In genomic region chr16:71461686-71462648, GRCh38 we compare ENCODE assay signal across 1 cellular context.
TF ChIP-seq lines count a peak whose summit lies in the region.

ZNF23 (minus strand) TSS chr16:71462247; CDS start chr16:71456796, 5,451 bp downstream.

TF ChIP-seq in HepG2, 621 proteins besides CTCF, POLR2A, EP300 and RAD21 (continued from another document and continues in another):
- TF ChIP-seq, protein P1, sequence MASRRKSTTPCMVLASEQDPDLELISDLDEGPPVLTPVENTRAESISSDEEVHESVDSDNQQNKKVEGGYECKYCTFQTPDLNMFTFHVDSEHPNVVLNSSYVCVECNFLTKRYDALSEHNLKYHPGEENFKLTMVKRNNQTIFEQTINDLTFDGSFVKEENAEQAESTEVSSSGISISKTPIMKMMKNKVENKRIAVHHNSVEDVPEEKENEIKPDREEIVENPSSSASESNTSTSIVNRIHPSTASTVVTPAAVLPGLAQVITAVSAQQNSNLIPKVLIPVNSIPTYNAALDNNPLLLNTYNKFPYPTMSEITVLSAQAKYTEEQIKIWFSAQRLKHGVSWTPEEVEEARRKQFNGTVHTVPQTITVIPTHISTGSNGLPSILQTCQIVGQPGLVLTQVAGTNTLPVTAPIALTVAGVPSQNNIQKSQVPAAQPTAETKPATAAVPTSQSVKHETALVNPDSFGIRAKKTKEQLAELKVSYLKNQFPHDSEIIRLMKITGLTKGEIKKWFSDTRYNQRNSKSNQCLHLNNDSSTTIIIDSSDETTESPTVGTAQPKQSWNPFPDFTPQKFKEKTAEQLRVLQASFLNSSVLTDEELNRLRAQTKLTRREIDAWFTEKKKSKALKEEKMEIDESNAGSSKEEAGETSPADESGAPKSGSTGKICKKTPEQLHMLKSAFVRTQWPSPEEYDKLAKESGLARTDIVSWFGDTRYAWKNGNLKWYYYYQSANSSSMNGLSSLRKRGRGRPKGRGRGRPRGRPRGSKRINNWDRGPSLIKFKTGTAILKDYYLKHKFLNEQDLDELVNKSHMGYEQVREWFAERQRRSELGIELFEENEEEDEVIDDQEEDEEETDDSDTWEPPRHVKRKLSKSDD (CRISPR knock-in tag; IDR thresholded peaks at IDR 0.05; ENCODE audit: low read depth) = peak; percentile 93
- TF ChIP-seq ZNF34 (CRISPR knock-in tag; IDR thresholded peaks at IDR 0.05; ENCODE audit: borderline replicate concordance) (no peak), ZNF737 (CRISPR knock-in tag; IDR thresholded peaks at IDR 0.05; ENCODE audit: borderline replicate concordance) (no peak), ZNF749 (CRISPR knock-in tag; IDR thresholded peaks at IDR 0.05; ENCODE audit: borderline replicate concordance) (peak; percentile 40; the same call in 1 of the 2 replicates), ZNF770 (CRISPR knock-in tag; IDR thresholded peaks at IDR 0.05) (no peak), ZNF235 (CRISPR knock-in tag; IDR thresholded peaks at IDR 0.05; ENCODE audit: borderline replicate concordance) (peak; percentile 95; the same call in 1 of the 2 replicates), PLRG1 (conservative IDR thresholded peaks at IDR 0.05) (no peak), ZNF562 (CRISPR knock-in tag; IDR thresholded peaks at IDR 0.05; ENCODE audit: borderline replicate concordance) (no peak), IRX3 (CRISPR knock-in tag; IDR thresholded peaks at IDR 0.05; ENCODE audit: borderline replicate concordance, low read depth) (peak; percentile 3; the same call in 1 of the 2 replicates), ZNF572 (CRISPR knock-in tag; IDR thresholded peaks at IDR 0.05) (peak; percentile 94), KDM2A (CRISPR knock-in tag; IDR thresholded peaks at IDR 0.05; ENCODE audit: borderline replicate concordance, low read depth) (peak; percentile 100), TGIF2 (CRISPR knock-in tag; IDR thresholded peaks at IDR 0.05) (peak; percentile 71; the same call in 1 of the 2 replicates), MXI1 (IDR thresholded peaks at IDR 0.05; ENCODE audit: borderline replicate concordance, low read depth, low read length) (peak; percentile 85; the same call in 2 of the 3 replicates), ZC3H4 (CRISPR knock-in tag; IDR thresholded peaks at IDR 0.05; ENCODE audit: borderline replicate concordance) (no peak), NR2F6 (IDR thresholded peaks at IDR 0.05) (peak; percentile 28; the same call in 1 of the 2 replicates), NR2F6 (CRISPR knock-in tag; IDR thresholded peaks at IDR 0.05) (peak; percentile 83), ZBTB40 (IDR thresholded peaks at IDR 0.05) (peak; percentile 59), ZBTB40 (CRISPR knock-in tag; IDR thresholded peaks at IDR 0.05) (peak; percentile 94), TAF15 (IDR thresholded peaks at IDR 0.05; ENCODE audit: low read depth, low read length, poor library complexity, severe bottlenecking) (peak; percentile 81), PCBP1 (IDR thresholded peaks at IDR 0.05; ENCODE audit: borderline replicate concordance, low read depth, low read length) (peak; percentile 87; the same call in 1 of the 2 replicates), ZNF598 (CRISPR knock-in tag; IDR thresholded peaks at IDR 0.05; ENCODE audit: borderline replicate concordance) (peak; percentile 95; the same call in 1 of the 2 replicates), NFRKB (IDR thresholded peaks at IDR 0.05) (no peak), ZFP36L2 (CRISPR knock-in tag; IDR thresholded peaks at IDR 0.05) (peak; percentile 90), ZBTB26 (CRISPR knock-in tag; IDR thresholded peaks at IDR 0.05; ENCODE audit: borderline replicate concordance) (peak; percentile 87; the same call in 1 of the 2 replicates), ZNF337 (CRISPR knock-in tag; IDR thresholded peaks at IDR 0.05; ENCODE audit: borderline replicate concordance, low read depth) (peak; percentile 70; the same call in 1 of the 2 replicates)
- TF ChIP-seq, protein P2, sequence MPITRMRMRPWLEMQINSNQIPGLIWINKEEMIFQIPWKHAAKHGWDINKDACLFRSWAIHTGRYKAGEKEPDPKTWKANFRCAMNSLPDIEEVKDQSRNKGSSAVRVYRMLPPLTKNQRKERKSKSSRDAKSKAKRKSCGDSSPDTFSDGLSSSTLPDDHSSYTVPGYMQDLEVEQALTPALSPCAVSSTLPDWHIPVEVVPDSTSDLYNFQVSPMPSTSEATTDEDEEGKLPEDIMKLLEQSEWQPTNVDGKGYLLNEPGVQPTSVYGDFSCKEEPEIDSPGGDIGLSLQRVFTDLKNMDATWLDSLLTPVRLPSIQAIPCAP (CRISPR knock-in tag; IDR thresholded peaks at IDR 0.05; ENCODE audit: low read depth) = no peak
- TF ChIP-seq, protein P3, sequence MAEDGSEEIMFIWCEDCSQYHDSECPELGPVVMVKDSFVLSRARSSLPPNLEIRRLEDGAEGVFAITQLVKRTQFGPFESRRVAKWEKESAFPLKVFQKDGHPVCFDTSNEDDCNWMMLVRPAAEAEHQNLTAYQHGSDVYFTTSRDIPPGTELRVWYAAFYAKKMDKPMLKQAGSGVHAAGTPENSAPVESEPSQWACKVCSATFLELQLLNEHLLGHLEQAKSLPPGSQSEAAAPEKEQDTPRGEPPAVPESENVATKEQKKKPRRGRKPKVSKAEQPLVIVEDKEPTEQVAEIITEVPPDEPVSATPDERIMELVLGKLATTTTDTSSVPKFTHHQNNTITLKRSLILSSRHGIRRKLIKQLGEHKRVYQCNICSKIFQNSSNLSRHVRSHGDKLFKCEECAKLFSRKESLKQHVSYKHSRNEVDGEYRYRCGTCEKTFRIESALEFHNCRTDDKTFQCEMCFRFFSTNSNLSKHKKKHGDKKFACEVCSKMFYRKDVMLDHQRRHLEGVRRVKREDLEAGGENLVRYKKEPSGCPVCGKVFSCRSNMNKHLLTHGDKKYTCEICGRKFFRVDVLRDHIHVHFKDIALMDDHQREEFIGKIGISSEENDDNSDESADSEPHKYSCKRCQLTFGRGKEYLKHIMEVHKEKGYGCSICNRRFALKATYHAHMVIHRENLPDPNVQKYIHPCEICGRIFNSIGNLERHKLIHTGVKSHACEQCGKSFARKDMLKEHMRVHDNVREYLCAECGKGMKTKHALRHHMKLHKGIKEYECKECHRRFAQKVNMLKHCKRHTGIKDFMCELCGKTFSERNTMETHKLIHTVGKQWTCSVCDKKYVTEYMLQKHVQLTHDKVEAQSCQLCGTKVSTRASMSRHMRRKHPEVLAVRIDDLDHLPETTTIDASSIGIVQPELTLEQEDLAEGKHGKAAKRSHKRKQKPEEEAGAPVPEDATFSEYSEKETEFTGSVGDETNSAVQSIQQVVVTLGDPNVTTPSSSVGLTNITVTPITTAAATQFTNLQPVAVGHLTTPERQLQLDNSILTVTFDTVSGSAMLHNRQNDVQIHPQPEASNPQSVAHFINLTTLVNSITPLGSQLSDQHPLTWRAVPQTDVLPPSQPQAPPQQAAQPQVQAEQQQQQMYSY (CRISPR knock-in tag; IDR thresholded peaks at IDR 0.05) = no peak
- TF ChIP-seq, protein P4, sequence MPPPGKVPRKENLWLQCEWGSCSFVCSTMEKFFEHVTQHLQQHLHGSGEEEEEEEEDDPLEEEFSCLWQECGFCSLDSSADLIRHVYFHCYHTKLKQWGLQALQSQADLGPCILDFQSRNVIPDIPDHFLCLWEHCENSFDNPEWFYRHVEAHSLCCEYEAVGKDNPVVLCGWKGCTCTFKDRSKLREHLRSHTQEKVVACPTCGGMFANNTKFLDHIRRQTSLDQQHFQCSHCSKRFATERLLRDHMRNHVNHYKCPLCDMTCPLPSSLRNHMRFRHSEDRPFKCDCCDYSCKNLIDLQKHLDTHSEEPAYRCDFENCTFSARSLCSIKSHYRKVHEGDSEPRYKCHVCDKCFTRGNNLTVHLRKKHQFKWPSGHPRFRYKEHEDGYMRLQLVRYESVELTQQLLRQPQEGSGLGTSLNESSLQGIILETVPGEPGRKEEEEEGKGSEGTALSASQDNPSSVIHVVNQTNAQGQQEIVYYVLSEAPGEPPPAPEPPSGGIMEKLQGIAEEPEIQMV (CRISPR knock-in tag; IDR thresholded peaks at IDR 0.05; ENCODE audit: low read depth) = peak; percentile 76; the same call in 1 of the 2 replicates
- TF ChIP-seq, protein P5, sequence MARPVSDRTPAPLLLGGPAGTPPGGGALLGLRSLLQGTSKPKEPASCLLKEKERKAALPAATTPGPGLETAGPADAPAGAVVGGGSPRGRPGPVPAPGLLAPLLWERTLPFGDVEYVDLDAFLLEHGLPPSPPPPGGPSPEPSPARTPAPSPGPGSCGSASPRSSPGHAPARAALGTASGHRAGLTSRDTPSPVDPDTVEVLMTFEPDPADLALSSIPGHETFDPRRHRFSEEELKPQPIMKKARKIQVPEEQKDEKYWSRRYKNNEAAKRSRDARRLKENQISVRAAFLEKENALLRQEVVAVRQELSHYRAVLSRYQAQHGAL (CRISPR knock-in tag; IDR thresholded peaks at IDR 0.05; ENCODE audit: not compliant biosample characterization) = peak; percentile 84
